ENCODE assay signal across 1 cellular context in genomic region chr16:89317101-89317671, GRCh38.
TF ChIP-seq lines count a peak whose summit lies in the region.

No MANE protein-coding gene starts in this region.

TF ChIP-seq in SK-N-SH, 30 proteins besides CTCF, POLR2A, EP300 and RAD21 (continued from another document):
- no peak for TF ChIP-seq PBX3 (IDR thresholded peaks at IDR 0.05)
- TF ChIP-seq RFX5 (IDR thresholded peaks at IDR 0.05; ENCODE audit: low read length): no peak
- no peak for TF ChIP-seq FOSL2 (IDR thresholded peaks at IDR 0.05; ENCODE audit: borderline replicate concordance, low read depth)
